Comparison of ENCODE assay signal across 25 cellular contexts in the genomic region with DNA sequence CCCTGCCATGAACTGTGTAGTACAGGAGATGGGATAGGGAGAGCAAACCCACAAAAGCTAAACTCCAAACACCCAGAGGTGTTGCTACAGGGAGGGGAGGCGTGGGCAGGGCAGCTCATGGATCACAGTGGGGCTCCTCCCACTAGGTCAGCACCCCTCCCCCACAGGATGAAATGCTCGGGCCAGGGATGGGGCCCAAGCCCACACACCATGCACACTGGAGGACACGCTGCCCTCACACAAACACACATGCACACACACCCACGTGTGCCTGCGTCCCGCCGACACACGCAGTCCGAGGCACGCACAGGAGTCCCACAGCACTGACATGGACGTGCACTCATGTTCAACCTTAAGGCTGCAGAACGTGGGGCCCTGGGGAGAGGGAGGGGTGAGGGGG. TPM values are rescaled to one million over a fixed set of nuclear protein-coding genes. Genes with fewer than 3 reads are reported as not detected.
DNase-seq lines count a peak whose midpoint lies in the region; ATAC-seq and TF ChIP-seq lines count a peak whose summit lies in the region.
"Had no signal": no experiment of that assay in that cellular context is flagged by ENCODE, and none has a peak within 500 bp of the region (broad histone marks: within the 10 kb centered on the region; RNA-seq: fewer than 3 reads in every experiment).

No MANE protein-coding gene starts in this region.

- peaks cover 32% of the 10 kb centered on the region for H3K4me1 Mint-ChIP-seq in WTC11

- no peak overlapping the region for H3K27ac ChIP-seq in right lobe of liver
- peak overlapping the region; percentile 76 for H3K27ac ChIP-seq in subcutaneous abdominal adipose tissue (ENCODE audit: low read depth, low read length)
- H3K27ac ChIP-seq: ovary, WERI-Rb-1 had no signal

- H3K4me3 Mint-ChIP-seq in WTC11, result no peak overlapping the region
- H3K4me3 Mint-ChIP-seq: activated naive CD4-positive, alpha-beta T cell treated with anti-CD3 and anti-CD28 coated beads, Interleukin-2, amount 50 U/mL, for 24 hours; CD4-positive, alpha-beta memory T cell; dendritic cell treated with granulocyte-macrophage colony-stimulating factor and Interleukin-4, amounts not matched to agents 40 ng/mL and 50 ng/mL, for 4 days had no signal

- POLR2A ChIA-PET in WTC11 (lab: Charles Lee), result no interaction called here

- H3K36me3 ChIP-seq in H7 (replicated peaks; ENCODE audit: control insufficient read depth, insufficient read depth, low read length) (peaks cover 4% of the 10 kb centered on the region), right lobe of liver (peaks cover 0 to 31% (median 18%) of the 10 kb centered on the region in 4 donors), subcutaneous abdominal adipose tissue (ENCODE audit: control insufficient read depth in 5 of 5, insufficient read depth in 5 of 5, low read length in 5 of 5) (peaks cover 0 to 47% (median 44%) of the 10 kb centered on the region in 5 donors)
- H3K36me3 ChIP-seq: ovary had no signal

- H3K9me3 ChIP-seq in right lobe of liver (no peaks in the 10 kb centered on the region), subcutaneous abdominal adipose tissue (ENCODE audit: control insufficient read depth in 5 of 5, low read length in 5 of 5) (no peaks in the 10 kb centered on the region)
- H3K9me3 ChIP-seq: ovary, thyroid gland had no signal

- H3K9me3 Mint-ChIP-seq in WTC11, result no peaks in the 10 kb centered on the region
- H3K9me3 Mint-ChIP-seq: activated naive CD4-positive, alpha-beta T cell treated with anti-CD3 and anti-CD28 coated beads, Interleukin-2, amount 50 U/mL, for 24 hours; CD4-positive, alpha-beta memory T cell; dendritic cell treated with granulocyte-macrophage colony-stimulating factor and Interleukin-4, amounts not matched to agents 40 ng/mL and 50 ng/mL, for 4 days; naive B cell had no signal

- H3K4me3 ChIP-seq in H7 (ENCODE audit: insufficient read depth, low read depth, low read length), result no peak overlapping the region
- H3K4me3 ChIP-seq in right lobe of liver, result no peak overlapping the region
- H3K4me3 ChIP-seq in subcutaneous abdominal adipose tissue (ENCODE audit: low read depth in 1 of 5, low read length in 5 of 5), result no peak overlapping the region
- H3K4me3 ChIP-seq: ovary, thyroid gland had no signal

- WGBS in right lobe of liver (ENCODE audit: insufficient coverage, low coverage, low lambda C conversion rate, missing lambda C conversion rate), result 50% methylated on average over 2 of the region's 12 CpGs

- no peak for TF ChIP-seq POLR2A in right lobe of liver (IDR thresholded peaks at IDR 0.05)

- CTCF ChIA-PET in WTC11 (lab: Charles Lee), result interaction anchor here (0.6 to 3.5 kb wide), 5 partner anchors 14 to 67 kb away, joined by 5 to 28 read pairs (median 6); a partner anchor contains a TSS

- TF ChIP-seq CTCF in WTC11 (IDR thresholded peaks at IDR 0.05) (no peak), right lobe of liver (IDR thresholded peaks at IDR 0.05) (no peak)

- H3K9ac ChIP-seq in subcutaneous abdominal adipose tissue (ENCODE audit: low read length in 5 of 5), result no peak overlapping the region

- ATAC-seq in WTC11, result no peak
- ATAC-seq in right lobe of liver, result peak; percentile 15 to 34 (median 16)
- ATAC-seq: SK-N-SH treated with all-trans-retinoic acid at 6 μM for 48 hours had no signal

- peaks cover 0 to 20% (median 7%) of the 10 kb centered on the region in 4 donors for H3K4me1 ChIP-seq in right lobe of liver
- H3K4me1 ChIP-seq in subcutaneous abdominal adipose tissue (ENCODE audit: control insufficient read depth in 5 of 5, insufficient read depth in 5 of 5, low read length in 5 of 5), result peaks cover 3 to 36% (median 29%) of the 10 kb centered on the region in 5 donors

- H3K27ac Mint-ChIP-seq in WTC11, result peak overlapping the region; percentile 70; the same call in 1 of the 2 replicates
- H3K27ac Mint-ChIP-seq: activated naive CD4-positive, alpha-beta T cell treated with anti-CD3 and anti-CD28 coated beads, Interleukin-2, amount 50 U/mL, for 24 hours; CD4-positive, alpha-beta memory T cell; dendritic cell treated with granulocyte-macrophage colony-stimulating factor and Interleukin-4, amounts not matched to agents 40 ng/mL and 50 ng/mL, for 4 days had no signal

- H3K27me3 Mint-ChIP-seq in WTC11 (ENCODE audit: low read depth), result peaks cover 9% of the 10 kb centered on the region
- H3K27me3 Mint-ChIP-seq: activated naive CD4-positive, alpha-beta T cell treated with anti-CD3 and anti-CD28 coated beads, Interleukin-2, amount 50 U/mL, for 24 hours; CD4-positive, alpha-beta memory T cell had no signal

- peaks cover 6% of the 10 kb centered on the region; the same call in 1 of the 2 replicates for H3K36me3 Mint-ChIP-seq in WTC11

- no peaks in the 10 kb centered on the region for H3K27me3 ChIP-seq in H7 (ENCODE audit: control insufficient read depth, insufficient read depth, low read length)
- H3K27me3 ChIP-seq in right lobe of liver, result no peaks in the 10 kb centered on the region
- no peaks in the 10 kb centered on the region for H3K27me3 ChIP-seq in subcutaneous abdominal adipose tissue (ENCODE audit: control insufficient read depth in 5 of 5, insufficient read depth in 4 of 5, low read length in 5 of 5)
- H3K27me3 ChIP-seq: ovary, thyroid gland had no signal

- DNase-seq in H7 (peak; percentile 79), WTC11 (ENCODE audit: low spot score) (no peak), right lobe of liver (no peak), AG08396 (ENCODE audit: low spot score) (no peak), LoVo (ENCODE audit: low spot score) (no peak), NCI-H526 (lab: John Stamatoyannopoulos, UW) (no peak)
- DNase-seq: CD4-positive, alpha-beta memory T cell; GDM1; hypothalamus; mammary epithelial cell; naive B cell; NCI-H1694; stimulated activated CD4-positive, alpha-beta T cell treated with anti-CD3 and anti-CD28 coated beads, Interleukin-12 subunit alpha, Interleukin-12 subunit beta, amount 100 ng/mL, for 4 hours; stimulated activated naive CD4-positive, alpha-beta T cell treated with Interleukin-2 at 50 U/mL for 16 hours; T-helper 2 cell; thyroid gland; WERI-Rb-1 had no signal

- intact Hi-C loops in right lobe of liver (cut with DNase I), result no loop called here

TF ChIP-seq in WTC11, 78 proteins besides CTCF, POLR2A, EP300 and RAD21 (continues in another document):
- TF ChIP-seq NR1H2 (CRISPR knock-in tag; IDR thresholded peaks at IDR 0.05), result no peak
- TF ChIP-seq ZNF396 (CRISPR knock-in tag; IDR thresholded peaks at IDR 0.05; ENCODE audit: borderline replicate concordance), result no peak
- no peak for TF ChIP-seq NFATC4 (CRISPR knock-in tag; IDR thresholded peaks at IDR 0.05)
- TF ChIP-seq TEAD4 (CRISPR knock-in tag; IDR thresholded peaks at IDR 0.05), result no peak
- TF ChIP-seq, protein P1, sequence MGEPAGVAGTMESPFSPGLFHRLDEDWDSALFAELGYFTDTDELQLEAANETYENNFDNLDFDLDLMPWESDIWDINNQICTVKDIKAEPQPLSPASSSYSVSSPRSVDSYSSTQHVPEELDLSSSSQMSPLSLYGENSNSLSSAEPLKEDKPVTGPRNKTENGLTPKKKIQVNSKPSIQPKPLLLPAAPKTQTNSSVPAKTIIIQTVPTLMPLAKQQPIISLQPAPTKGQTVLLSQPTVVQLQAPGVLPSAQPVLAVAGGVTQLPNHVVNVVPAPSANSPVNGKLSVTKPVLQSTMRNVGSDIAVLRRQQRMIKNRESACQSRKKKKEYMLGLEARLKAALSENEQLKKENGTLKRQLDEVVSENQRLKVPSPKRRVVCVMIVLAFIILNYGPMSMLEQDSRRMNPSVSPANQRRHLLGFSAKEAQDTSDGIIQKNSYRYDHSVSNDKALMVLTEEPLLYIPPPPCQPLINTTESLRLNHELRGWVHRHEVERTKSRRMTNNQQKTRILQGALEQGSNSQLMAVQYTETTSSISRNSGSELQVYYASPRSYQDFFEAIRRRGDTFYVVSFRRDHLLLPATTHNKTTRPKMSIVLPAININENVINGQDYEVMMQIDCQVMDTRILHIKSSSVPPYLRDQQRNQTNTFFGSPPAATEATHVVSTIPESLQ (CRISPR knock-in tag; IDR thresholded peaks at IDR 0.05), result no peak
- no peak for TF ChIP-seq ZNF671 (CRISPR knock-in tag; IDR thresholded peaks at IDR 0.05)
- TF ChIP-seq, protein P2, sequence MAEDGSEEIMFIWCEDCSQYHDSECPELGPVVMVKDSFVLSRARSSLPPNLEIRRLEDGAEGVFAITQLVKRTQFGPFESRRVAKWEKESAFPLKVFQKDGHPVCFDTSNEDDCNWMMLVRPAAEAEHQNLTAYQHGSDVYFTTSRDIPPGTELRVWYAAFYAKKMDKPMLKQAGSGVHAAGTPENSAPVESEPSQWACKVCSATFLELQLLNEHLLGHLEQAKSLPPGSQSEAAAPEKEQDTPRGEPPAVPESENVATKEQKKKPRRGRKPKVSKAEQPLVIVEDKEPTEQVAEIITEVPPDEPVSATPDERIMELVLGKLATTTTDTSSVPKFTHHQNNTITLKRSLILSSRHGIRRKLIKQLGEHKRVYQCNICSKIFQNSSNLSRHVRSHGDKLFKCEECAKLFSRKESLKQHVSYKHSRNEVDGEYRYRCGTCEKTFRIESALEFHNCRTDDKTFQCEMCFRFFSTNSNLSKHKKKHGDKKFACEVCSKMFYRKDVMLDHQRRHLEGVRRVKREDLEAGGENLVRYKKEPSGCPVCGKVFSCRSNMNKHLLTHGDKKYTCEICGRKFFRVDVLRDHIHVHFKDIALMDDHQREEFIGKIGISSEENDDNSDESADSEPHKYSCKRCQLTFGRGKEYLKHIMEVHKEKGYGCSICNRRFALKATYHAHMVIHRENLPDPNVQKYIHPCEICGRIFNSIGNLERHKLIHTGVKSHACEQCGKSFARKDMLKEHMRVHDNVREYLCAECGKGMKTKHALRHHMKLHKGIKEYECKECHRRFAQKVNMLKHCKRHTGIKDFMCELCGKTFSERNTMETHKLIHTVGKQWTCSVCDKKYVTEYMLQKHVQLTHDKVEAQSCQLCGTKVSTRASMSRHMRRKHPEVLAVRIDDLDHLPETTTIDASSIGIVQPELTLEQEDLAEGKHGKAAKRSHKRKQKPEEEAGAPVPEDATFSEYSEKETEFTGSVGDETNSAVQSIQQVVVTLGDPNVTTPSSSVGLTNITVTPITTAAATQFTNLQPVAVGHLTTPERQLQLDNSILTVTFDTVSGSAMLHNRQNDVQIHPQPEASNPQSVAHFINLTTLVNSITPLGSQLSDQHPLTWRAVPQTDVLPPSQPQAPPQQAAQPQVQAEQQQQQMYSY (CRISPR knock-in tag; IDR thresholded peaks at IDR 0.05), result no peak

RNA-seq across cellular contexts. Expression of a gene that starts 6.0 kb away (rescaled TPM):
- 0.87 TPM in 1 of 2 replicates, not detected in the other for total RNA-seq in H7 (2014; rRNA removed; shearing (Covaris generic))
- 0.83 to 2.4 TPM (median 1.9 TPM) in 3 replicates for total RNA-seq in WTC11 (2021)
- 1 to 10 TPM; 1.5 to 8.7 (median 3.9) TPM for total RNA-seq in right lobe of liver
- total RNA-seq: H4, LHCN-M2 had no signal

RNA-seq across cellular contexts. Expression of a gene that starts 14.3 kb away (rescaled TPM):
- not detected in 2 replicates for total RNA-seq in H7 (2014; rRNA removed; shearing (Covaris generic))
- total RNA-seq in WTC11 (2021) (0.23 TPM in 1 of 3 replicates, not detected in the others), right lobe of liver (not detected)
- total RNA-seq: CD4-positive, alpha-beta memory T cell; fibroblast of lung; H4; LHCN-M2; mammary epithelial cell; ovary; thyroid gland had no signal

RNA-seq across cellular contexts. Expression of a gene that starts 41.3 kb away (rescaled TPM):
- total RNA-seq in H7 (2014; rRNA removed; shearing (Covaris generic)), result 16.7 and 24.5 TPM in 2 replicates
- 23.5 to 25.5 TPM (median 24.4 TPM) in 3 replicates for total RNA-seq in WTC11 (2021)
- 1 to 10 TPM; 4.2 to 7.0 (median 6.5) TPM for total RNA-seq in right lobe of liver

RNA-seq across cellular contexts. Expression of a gene that starts 52.7 kb away (rescaled TPM):
- total RNA-seq in H7 (2014; rRNA removed; shearing (Covaris generic)), result 112 and 126 TPM in 2 replicates
- total RNA-seq in WTC11 (2021) (156 to 174 TPM (median 161 TPM) in 3 replicates), right lobe of liver (100 to 1,000 TPM in 3 of 6 experiments, 10 to 100 TPM in 3; 83.2 to 132 (median 107) TPM)
